ENCODE assay signal across 34 cellular contexts in genomic region chr5:93018461-93018860, GRCh38.
DNase-seq lines count a peak whose midpoint lies in the region; ATAC-seq and TF ChIP-seq lines count a peak whose summit lies in the region.
"Had no signal": no experiment of that assay in that cellular context is flagged by ENCODE, and none has a peak within 500 bp of the region (broad histone marks: within the 10 kb centered on the region; RNA-seq: fewer than 3 reads in every experiment).

No MANE protein-coding gene starts in this region.

- peak; percentile 39 for DNase-seq in EL
- DNase-seq in IMR-90: peak; percentile 23
- peak; percentile 6 for DNase-seq in epithelial cell of esophagus (ENCODE audit: low read depth)
- DNase-seq in neural progenitor cell (ENCODE audit: low spot score): no peak
- DNase-seq in NCI-H2227 treated with DMSO at 0.1 percent for 48 hours (lab: John Stamatoyannopoulos, UW): no peak
- no peak for DNase-seq in activated CD4-positive, alpha-beta T cell treated with anti-CD3 and anti-CD28 coated beads for 48 hours
- no peak for DNase-seq in ACHN
- DNase-seq in NOMO-1 (lab: John Stamatoyannopoulos, UW; ENCODE audit: unreplicated experiment in 2 of 2): no peak
- DNase-seq: activated CD4-positive, alpha-beta T cell treated with anti-CD3 and anti-CD28 coated beads, Interleukin-2, amount 50 U/mL, for 1 hour; activated CD8-positive, alpha-beta memory T cell treated with anti-CD3 and anti-CD28 coated beads, Interleukin-2, amount 10 ng/mL, durations not matched to agents 7 days and 5 days; activated gamma-delta T cell; activated naive CD8-positive, alpha-beta T cell treated with anti-CD3 and anti-CD28 coated beads for 36 hours; activated T-cell treated with anti-CD3 and anti-CD28 coated beads, Interleukin-2, amount 50 U/mL, for 4 hours; Calu3; CD4-positive, CD25-positive, alpha-beta regulatory T cell; DMS79; effector memory CD8-positive, alpha-beta T cell; H9; immature natural killer cell; left cardiac atrium; NCI-H446 treated with DMSO at 0.1 percent for 48 hours; NCI-H774; ovary; small intestine; stimulated activated naive CD4-positive, alpha-beta T cell treated with Interleukin-2 at 50 U/mL for 16 hours; T-helper 1 cell; upper lobe of left lung had no signal

- no peaks in the 10 kb centered on the region for H3K79me1 ChIP-seq in IMR-90 (ENCODE audit: low read depth in 1 of 2, low read length in 2 of 2)

- peaks cover 2% of the 10 kb centered on the region; the same call in 1 of the 2 replicates for H3K4me1 ChIP-seq in IMR-90 (ENCODE audit: control insufficient read depth, insufficient read depth, low read length)
- peaks cover 9% of the 10 kb centered on the region for H3K4me1 ChIP-seq in neural progenitor cell
- H3K4me1 ChIP-seq: ascending aorta, suprapubic skin, upper lobe of left lung had no signal

- no peak overlapping the region for H2AK5ac ChIP-seq in IMR-90 (ENCODE audit: low read depth, low read length)

- H3F3A ChIP-seq in neural progenitor cell (ENCODE audit: low read depth): no peaks in the 10 kb centered on the region

- H3K9ac ChIP-seq in IMR-90 (ENCODE audit: low read depth, low read length) (no peak overlapping the region), neural progenitor cell (no peak overlapping the region)

- no peaks in the 10 kb centered on the region for H4K20me1 ChIP-seq in IMR-90 (ENCODE audit: insufficient read depth, low read length)
- no peaks in the 10 kb centered on the region for H4K20me1 ChIP-seq in neural progenitor cell (ENCODE audit: low read depth)

- H3K27ac Mint-ChIP-seq in neural progenitor cell: no peak overlapping the region
- H3K27ac Mint-ChIP-seq: activated CD8-positive, alpha-beta memory T cell treated with anti-CD3 and anti-CD28 coated beads, Interleukin-2, amount 10 ng/mL, durations not matched to agents 7 days and 5 days; activated naive CD8-positive, alpha-beta T cell treated with anti-CD3 and anti-CD28 coated beads for 36 hours; CD4-positive, CD25-positive, alpha-beta regulatory T cell; effector memory CD8-positive, alpha-beta T cell; H9; immature natural killer cell; nephron; WTC11 had no signal

- H2BK20ac ChIP-seq in IMR-90 (ENCODE audit: low read depth, low read length): no peak overlapping the region

- no peaks in the 10 kb centered on the region for H3K36me3 ChIP-seq in IMR-90 (ENCODE audit: control insufficient read depth, insufficient read depth, low read length)
- H3K36me3 ChIP-seq in neural progenitor cell: no peaks in the 10 kb centered on the region
- H3K36me3 ChIP-seq: ascending aorta, ovary, SJSA1, suprapubic skin, upper lobe of left lung had no signal

- no peaks in the 10 kb centered on the region for H3K36me3 Mint-ChIP-seq in neural progenitor cell
- H3K36me3 Mint-ChIP-seq: activated CD8-positive, alpha-beta memory T cell treated with anti-CD3 and anti-CD28 coated beads, Interleukin-2, amount 10 ng/mL, durations not matched to agents 7 days and 5 days; activated naive CD8-positive, alpha-beta T cell treated with anti-CD3 and anti-CD28 coated beads for 36 hours; CD4-positive, CD25-positive, alpha-beta regulatory T cell; immature natural killer cell; WTC11 had no signal

- H3K4me3 ChIP-seq in IMR-90 (ENCODE audit: insufficient read depth, low read depth, low read length) (no peak overlapping the region), epithelial cell of esophagus (ENCODE audit: low read length) (no peak overlapping the region), neural progenitor cell (no peak overlapping the region)
- H3K4me3 ChIP-seq: ascending aorta, ovary, SJSA1, suprapubic skin, upper lobe of left lung had no signal

- no peak overlapping the region for H2AFZ ChIP-seq in IMR-90 (replicated peaks; ENCODE audit: low read length, poor library complexity)
- peak overlapping the region; percentile 53 for H2AFZ ChIP-seq in neural progenitor cell (replicated peaks)

- CTCF ChIA-PET in IMR-90 (lab: Yijun Ruan, JAX): interaction anchor here (1.2 kb wide), 1 partner anchor 23 kb away, joined by 3 read pairs; no protein-coding TSS in a partner anchor

- no peak for TF ChIP-seq CTCF in IMR-90 (conservative IDR thresholded peaks at IDR 0.05; ENCODE audit: low read depth, low read length)
- no peak for TF ChIP-seq CTCF in epithelial cell of esophagus (IDR thresholded peaks at IDR 0.05; ENCODE audit: insufficient read depth, low read depth, low read length, missing control alignments)
- TF ChIP-seq CTCF in neural progenitor cell (IDR thresholded peaks at IDR 0.05): no peak

- intact Hi-C loops in IMR-90 (cut with micrococcal nuclease): no loop called here

- H2BK120ac ChIP-seq in IMR-90 (ENCODE audit: low read depth, low read length): no peak overlapping the region

- H3K27me3 ChIP-seq in IMR-90 (ENCODE audit: control insufficient read depth, insufficient read depth, low read length) (no peaks in the 10 kb centered on the region), neural progenitor cell (no peaks in the 10 kb centered on the region)
- H3K27me3 ChIP-seq: ascending aorta, ovary, SJSA1, suprapubic skin, upper lobe of left lung had no signal

- no peak overlapping the region for H4K8ac ChIP-seq in IMR-90 (ENCODE audit: low read depth in 2 of 2, low read length in 2 of 2)

- no peak overlapping the region for H3K23ac ChIP-seq in IMR-90 (ENCODE audit: low read depth, low read length)

- POLR2A ChIA-PET in IMR-90 (lab: Charles Lee; ENCODE audit: unreplicated experiment): no interaction called here

- no peak overlapping the region for H4K5ac ChIP-seq in IMR-90 (ENCODE audit: low read depth, low read length)

- H3K4me3 Mint-ChIP-seq in neural progenitor cell: no peak overlapping the region
- H3K4me3 Mint-ChIP-seq: activated CD8-positive, alpha-beta memory T cell treated with anti-CD3 and anti-CD28 coated beads, Interleukin-2, amount 10 ng/mL, durations not matched to agents 7 days and 5 days; activated naive CD8-positive, alpha-beta T cell treated with anti-CD3 and anti-CD28 coated beads for 36 hours; activated T-cell treated with anti-CD3 and anti-CD28 coated beads, Interleukin-2, amount 50 U/mL, for 4 hours; CD4-positive, CD25-positive, alpha-beta regulatory T cell; central memory CD8-positive, alpha-beta T cell; effector memory CD8-positive, alpha-beta T cell; H9; immature natural killer cell; nephron; WTC11 had no signal

- H3K4ac ChIP-seq in IMR-90 (ENCODE audit: low read depth, low read length): no peak overlapping the region

- H3K4me1 Mint-ChIP-seq in neural progenitor cell: no peaks in the 10 kb centered on the region
- H3K4me1 Mint-ChIP-seq: activated CD8-positive, alpha-beta memory T cell treated with anti-CD3 and anti-CD28 coated beads, Interleukin-2, amount 10 ng/mL, durations not matched to agents 7 days and 5 days; activated naive CD8-positive, alpha-beta T cell treated with anti-CD3 and anti-CD28 coated beads for 36 hours; CD4-positive, CD25-positive, alpha-beta regulatory T cell; central memory CD8-positive, alpha-beta T cell; immature natural killer cell had no signal

- TF ChIP-seq RAD21 in IMR-90 (IDR thresholded peaks at IDR 0.05; ENCODE audit: low read length): no peak

- H3K4me2 ChIP-seq in IMR-90 (ENCODE audit: low read depth, low read length) (no peak overlapping the region), neural progenitor cell (no peak overlapping the region)

- no peak overlapping the region for H4K91ac ChIP-seq in IMR-90 (ENCODE audit: insufficient read depth, low read depth, low read length)

- no peaks in the 10 kb centered on the region for H3K27me3 Mint-ChIP-seq in neural progenitor cell (ENCODE audit: insufficient read depth, low read depth)
- H3K27me3 Mint-ChIP-seq: activated CD8-positive, alpha-beta memory T cell treated with anti-CD3 and anti-CD28 coated beads, Interleukin-2, amount 10 ng/mL, durations not matched to agents 7 days and 5 days; activated naive CD8-positive, alpha-beta T cell treated with anti-CD3 and anti-CD28 coated beads for 36 hours; CD4-positive, CD25-positive, alpha-beta regulatory T cell; central memory CD8-positive, alpha-beta T cell; effector memory CD8-positive, alpha-beta T cell had no signal

- no peak overlapping the region for H2BK15ac ChIP-seq in IMR-90 (ENCODE audit: low read depth, low read length)

- in situ Hi-C loops in IMR-90 (cut with MboI; ENCODE audit: low sequenced_read_pairs) (no loop called here), ACHN (cut with HindIII; ENCODE audit: low pct_ligation_motif_present, low pct_unique_long_range_greater_than_20kb, low sequenced_read_pairs) (no loop called here)

- H3K27ac ChIP-seq in IMR-90 (ENCODE audit: insufficient read depth, low read length) (no peak overlapping the region), neural progenitor cell (no peak overlapping the region)
- H3K27ac ChIP-seq: ascending aorta, ovary, RWPE1, SJSA1, suprapubic skin, upper lobe of left lung had no signal

- no peak for TF ChIP-seq POLR2A in IMR-90 (IDR thresholded peaks at IDR 0.05; ENCODE audit: low read depth, low read length)

- no peak overlapping the region for H3K56ac ChIP-seq in IMR-90 (ENCODE audit: extremely low read depth, insufficient read depth, low read length)

- no peak overlapping the region for H2AK9ac ChIP-seq in IMR-90 (replicated peaks; ENCODE audit: low read depth, low read length, poor library complexity)

- H3K9me3 Mint-ChIP-seq in neural progenitor cell: peaks cover 2% of the 10 kb centered on the region
- H3K9me3 Mint-ChIP-seq: activated naive CD8-positive, alpha-beta T cell treated with anti-CD3 and anti-CD28 coated beads for 36 hours; H9 had no signal

- H3K9me3 ChIP-seq in IMR-90 (ENCODE audit: control insufficient read depth, insufficient read depth, low read length) (no peaks in the 10 kb centered on the region), neural progenitor cell (ENCODE audit: low read depth) (no peaks in the 10 kb centered on the region)
- H3K9me3 ChIP-seq: ascending aorta, ovary, SJSA1, suprapubic skin, upper lobe of left lung had no signal

- dilution Hi-C loops in IMR-90 (cut with HindIII; ENCODE audit: low sequenced_read_pairs, unreplicated experiment): no loop called here

- H3K14ac ChIP-seq in IMR-90 (replicated peaks; ENCODE audit: low read depth, low read length): no peak overlapping the region

- H3K79me2 ChIP-seq in neural progenitor cell (ENCODE audit: low read depth): no peaks in the 10 kb centered on the region

- no peak for ATAC-seq in IMR-90 (ENCODE audit: low read depth)
- ATAC-seq: activated CD8-positive, alpha-beta memory T cell treated with anti-CD3 and anti-CD28 coated beads, Interleukin-2, amount 10 ng/mL, durations not matched to agents 7 days and 5 days; activated T-cell treated with anti-CD3 and anti-CD28 coated beads, Interleukin-2, amount 50 U/mL, for 4 hours; effector memory CD8-positive, alpha-beta T cell; left cardiac atrium; WTC11 had no signal

- H3K9me1 ChIP-seq in IMR-90 (ENCODE audit: insufficient read depth, low read length): no peaks in the 10 kb centered on the region

- H3K18ac ChIP-seq in IMR-90 (ENCODE audit: low read depth, low read length): no peak overlapping the region

- no peak overlapping the region for H2BK5ac ChIP-seq in IMR-90 (ENCODE audit: low read depth, low read length, poor library complexity, severe bottlenecking)

- no TSS peak for BruUV-seq in IMR-90 (replicated peaks; lab: Mats Ljungman, UMichigan)

TF ChIP-seq in IMR-90, 13 proteins besides CTCF, POLR2A, EP300 and RAD21 (continues in another document):
- TF ChIP-seq RCOR1 (IDR thresholded peaks at IDR 0.05; ENCODE audit: insufficient replicate concordance, low read length): no peak
- TF ChIP-seq BHLHE40 (IDR thresholded peaks at IDR 0.05; ENCODE audit: low read depth, low read length): no peak
- TF ChIP-seq MAFK (IDR thresholded peaks at IDR 0.05; ENCODE audit: low read depth, low read length): no peak

Comparison
In these comparisons a context has a peak if more than half of its experiments do, and no peak if none do; other contexts are left out.
1. DNase-seq: peak in EL (single experiment), IMR-90 (single experiment) and epithelial cell of esophagus (single experiment); none in neural progenitor cell (single experiment), NCI-H2227 treated with DMSO at 0.1 percent for 48 hours (single experiment), activated CD4-positive, alpha-beta T cell treated with anti-CD3 and anti-CD28 coated beads for 48 hours (single experiment), ACHN (single experiment) and NOMO-1 (0 of 2).